Comparison of ENCODE assay signal across 1 cellular context in genomic region chr10:42578019-42578418, GRCh38.
TF ChIP-seq lines count a peak whose summit lies in the region.

No MANE protein-coding gene starts in this region.

TF ChIP-seq in GM12878, 131 proteins besides CTCF, POLR2A, EP300 and RAD21 (continued from another document):
- TF ChIP-seq, protein P1, sequence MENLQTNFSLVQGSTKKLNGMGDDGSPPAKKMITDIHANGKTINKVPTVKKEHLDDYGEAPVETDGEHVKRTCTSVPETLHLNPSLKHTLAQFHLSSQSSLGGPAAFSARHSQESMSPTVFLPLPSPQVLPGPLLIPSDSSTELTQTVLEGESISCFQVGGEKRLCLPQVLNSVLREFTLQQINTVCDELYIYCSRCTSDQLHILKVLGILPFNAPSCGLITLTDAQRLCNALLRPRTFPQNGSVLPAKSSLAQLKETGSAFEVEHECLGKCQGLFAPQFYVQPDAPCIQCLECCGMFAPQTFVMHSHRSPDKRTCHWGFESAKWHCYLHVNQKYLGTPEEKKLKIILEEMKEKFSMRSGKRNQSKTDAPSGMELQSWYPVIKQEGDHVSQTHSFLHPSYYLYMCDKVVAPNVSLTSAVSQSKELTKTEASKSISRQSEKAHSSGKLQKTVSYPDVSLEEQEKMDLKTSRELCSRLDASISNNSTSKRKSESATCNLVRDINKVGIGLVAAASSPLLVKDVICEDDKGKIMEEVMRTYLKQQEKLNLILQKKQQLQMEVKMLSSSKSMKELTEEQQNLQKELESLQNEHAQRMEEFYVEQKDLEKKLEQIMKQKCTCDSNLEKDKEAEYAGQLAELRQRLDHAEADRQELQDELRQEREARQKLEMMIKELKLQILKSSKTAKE (IDR thresholded peaks at IDR 0.05; ENCODE audit: low read depth, poor library complexity, severe bottlenecking): no peak
- no peak for TF ChIP-seq TCF7 (IDR thresholded peaks at IDR 0.05; ENCODE audit: borderline replicate concordance)
- TF ChIP-seq BCL11A (IDR thresholded peaks at IDR 0.05; ENCODE audit: low read depth, low read length): no peak
- TF ChIP-seq TARDBP (IDR thresholded peaks at IDR 0.05; ENCODE audit: borderline replicate concordance): no peak
- no peak for TF ChIP-seq NFXL1 (IDR thresholded peaks at IDR 0.05; ENCODE audit: borderline replicate concordance)
- TF ChIP-seq, protein P2, sequence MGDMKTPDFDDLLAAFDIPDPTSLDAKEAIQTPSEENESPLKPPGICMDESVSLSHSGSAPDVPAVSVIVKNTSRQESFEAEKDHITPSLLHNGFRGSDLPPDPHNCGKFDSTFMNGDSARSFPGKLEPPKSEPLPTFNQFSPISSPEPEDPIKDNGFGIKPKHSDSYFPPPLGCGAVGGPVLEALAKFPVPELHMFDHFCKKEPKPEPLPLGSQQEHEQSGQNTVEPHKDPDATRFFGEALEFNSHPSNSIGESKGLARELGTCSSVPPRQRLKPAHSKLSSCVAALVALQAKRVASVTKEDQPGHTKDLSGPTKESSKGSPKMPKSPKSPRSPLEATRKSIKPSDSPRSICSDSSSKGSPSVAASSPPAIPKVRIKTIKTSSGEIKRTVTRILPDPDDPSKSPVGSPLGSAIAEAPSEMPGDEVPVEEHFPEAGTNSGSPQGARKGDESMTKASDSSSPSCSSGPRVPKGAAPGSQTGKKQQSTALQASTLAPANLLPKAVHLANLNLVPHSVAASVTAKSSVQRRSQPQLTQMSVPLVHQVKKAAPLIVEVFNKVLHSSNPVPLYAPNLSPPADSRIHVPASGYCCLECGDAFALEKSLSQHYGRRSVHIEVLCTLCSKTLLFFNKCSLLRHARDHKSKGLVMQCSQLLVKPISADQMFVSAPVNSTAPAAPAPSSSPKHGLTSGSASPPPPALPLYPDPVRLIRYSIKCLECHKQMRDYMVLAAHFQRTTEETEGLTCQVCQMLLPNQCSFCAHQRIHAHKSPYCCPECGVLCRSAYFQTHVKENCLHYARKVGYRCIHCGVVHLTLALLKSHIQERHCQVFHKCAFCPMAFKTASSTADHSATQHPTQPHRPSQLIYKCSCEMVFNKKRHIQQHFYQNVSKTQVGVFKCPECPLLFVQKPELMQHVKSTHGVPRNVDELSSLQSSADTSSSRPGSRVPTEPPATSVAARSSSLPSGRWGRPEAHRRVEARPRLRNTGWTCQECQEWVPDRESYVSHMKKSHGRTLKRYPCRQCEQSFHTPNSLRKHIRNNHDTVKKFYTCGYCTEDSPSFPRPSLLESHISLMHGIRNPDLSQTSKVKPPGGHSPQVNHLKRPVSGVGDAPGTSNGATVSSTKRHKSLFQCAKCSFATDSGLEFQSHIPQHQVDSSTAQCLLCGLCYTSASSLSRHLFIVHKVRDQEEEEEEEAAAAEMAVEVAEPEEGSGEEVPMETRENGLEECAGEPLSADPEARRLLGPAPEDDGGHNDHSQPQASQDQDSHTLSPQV (IDR thresholded peaks at IDR 0.05): no peak
- no peak for TF ChIP-seq MYC (IDR thresholded peaks at IDR 0.05; ENCODE audit: insufficient read depth, insufficient read length, insufficient replicate concordance, low read length, severe bottlenecking)
- no peak for TF ChIP-seq MTA3 (IDR thresholded peaks at IDR 0.05; ENCODE audit: borderline replicate concordance, low read length)
- TF ChIP-seq SMARCA5 (IDR thresholded peaks at IDR 0.05): no peak
- TF ChIP-seq CREB1 (IDR thresholded peaks at IDR 0.05; ENCODE audit: low read depth): no peak
